In genomic region chr21:32921632-32922230, GRCh38 we compare ENCODE assay signal across 8 cellular contexts.
DNase-seq lines count a peak whose midpoint lies in the region; ATAC-seq, FAIRE-seq and TF ChIP-seq lines count a peak whose summit lies in the region.

No MANE protein-coding gene starts in this region.

- H3K27ac ChIP-seq in 22Rv1, result no peak overlapping the region

- H3K4me3 ChIP-seq in fibroblast of mammary gland (ENCODE audit: control insufficient read depth, low read depth, low read length), result no peak overlapping the region

- peak; percentile 73 for FAIRE-seq in GM18507 (lab: Jason Lieb, UNC)

- ATAC-seq in activated B cell treated with CpG ODN at 0.5 μM for 24 hours (ENCODE audit: low read depth), result peak; percentile 40
- no peak for ATAC-seq in HG03565 (IDR thresholded peaks at IDR 0.05; ENCODE audit: unreplicated experiment)
- no peak for ATAC-seq in sciatic nerve

- intact Hi-C loops in activated B cell treated with CpG ODN at 0.5 μM for 24 hours (cut with micrococcal nuclease) (loop anchor here (1.0 to 5.0 kb wide), 3 partner anchors 276 to 686 kb away; no protein-coding TSS in a partner anchor), sciatic nerve (cut with DNase I) (no loop called here)

- no peaks in the 10 kb centered on the region for H3K4me1 Mint-ChIP-seq in activated B cell treated with CpG ODN at 0.5 μM for 24 hours

- peak; percentile 76 for TF ChIP-seq CTCF in 22Rv1 (IDR thresholded peaks at IDR 0.05)
- peak; percentile 44 for TF ChIP-seq CTCF in activated B cell treated with CpG ODN at 0.5 μM for 24 hours (IDR thresholded peaks at IDR 0.05)
- TF ChIP-seq CTCF in fibroblast of mammary gland (conservative IDR thresholded peaks at IDR 0.05; ENCODE audit: control insufficient read depth, insufficient read depth, low read depth, low read length), result peak; percentile 65

- POLR2A ChIA-PET in activated B cell treated with CpG ODN at 0.5 μM for 24 hours (lab: Charles Lee), result no interaction called here

- no peak overlapping the region for H3K4me3 Mint-ChIP-seq in activated B cell treated with CpG ODN at 0.5 μM for 24 hours

- H3K27ac Mint-ChIP-seq in activated B cell treated with CpG ODN at 0.5 μM for 24 hours, result no peak overlapping the region

- DNase-seq in GM18507 (ENCODE audit: extremely low spot score, insufficient read length, low read depth), result no peak
- peak; percentile 26 for DNase-seq in activated B cell treated with CpG ODN at 0.5 μM for 24 hours
- DNase-seq in fibroblast of mammary gland (ENCODE audit: low read depth), result peak; percentile 33
- peak; percentile 38 for DNase-seq in stimulated activated CD4-positive, alpha-beta T cell treated with anti-CD3 and anti-CD28 coated beads, Interleukin-1b, Interleukin-23, amount 100 ng/mL, for 48 hours
- DNase-seq in sciatic nerve (ENCODE audit: low spot score), result no peak
- DNase-seq in NCI-H2171 (lab: John Stamatoyannopoulos, UW), result no peak

- H3K9me3 Mint-ChIP-seq in activated B cell treated with CpG ODN at 0.5 μM for 24 hours, result peaks cover 12% of the 10 kb centered on the region

- H3K27me3 Mint-ChIP-seq in activated B cell treated with CpG ODN at 0.5 μM for 24 hours, result peaks cover 20% of the 10 kb centered on the region

- H3K36me3 Mint-ChIP-seq in activated B cell treated with CpG ODN at 0.5 μM for 24 hours (ENCODE audit: low read depth), result no peaks in the 10 kb centered on the region

- CTCF ChIA-PET in activated B cell treated with CpG ODN at 0.5 μM for 24 hours (lab: Charles Lee), result interaction anchor here (0.8 to 4.8 kb wide), 3 partner anchors 275 to 684 kb away, joined by 4 to 43 read pairs (median 6); no protein-coding TSS in a partner anchor

Comparison
In these comparisons a context has a peak if more than half of its experiments do, and no peak if none do; other contexts are left out.
1. DNase-seq: peak in activated B cell treated with CpG ODN at 0.5 μM for 24 hours (single experiment), fibroblast of mammary gland (single experiment) and stimulated activated CD4-positive, alpha-beta T cell treated with anti-CD3 and anti-CD28 coated beads, Interleukin-1b, Interleukin-23, amount 100 ng/mL, for 48 hours (single experiment); none in GM18507 (single experiment), sciatic nerve (single experiment) and NCI-H2171 (single experiment).
2. Peak in every context shown above with its lines, with median percentiles within 50 percentile points of each other: CTCF ChIP-seq.